26 cellular contexts compared by ENCODE assay signal in the genomic region with DNA sequence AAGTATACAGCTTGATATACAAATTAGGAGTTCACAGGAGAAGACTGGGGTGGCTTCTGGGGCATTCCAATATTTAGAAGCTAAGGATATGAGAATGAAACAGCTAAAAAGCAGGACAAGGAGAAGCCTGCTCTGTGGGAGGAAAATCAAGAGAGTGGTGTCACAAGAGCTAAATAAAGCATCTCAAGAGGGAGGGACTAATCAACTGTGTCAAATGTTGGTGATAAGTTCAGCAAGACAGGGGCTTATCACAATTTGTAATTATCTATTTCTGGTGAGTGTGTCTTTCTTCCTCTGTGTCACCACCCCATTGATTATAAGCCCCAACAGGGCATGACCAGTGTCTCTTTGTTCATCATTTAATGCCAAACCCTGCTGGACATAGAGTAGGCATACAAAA.
"Had no signal": no experiment of that assay in that cellular context is flagged by ENCODE, and none has a peak within 500 bp of the region (broad histone marks: within the 10 kb centered on the region; RNA-seq: fewer than 3 reads in every experiment).

No MANE protein-coding gene starts in this region.

- H3K4me3 ChIP-seq: body of pancreas, coronary artery, dorsolateral prefrontal cortex, gastroesophageal sphincter, lung, mucosa of descending colon, pancreas, prostate gland, spleen, suprapubic skin, tibial artery, upper lobe of right lung had no signal

- H3K9me3 ChIP-seq: body of pancreas, gastroesophageal sphincter, mucosa of descending colon, pancreas, prostate gland, suprapubic skin, tibial artery, upper lobe of right lung had no signal

- H3K36me3 ChIP-seq: gastroesophageal sphincter, pancreas, prostate gland, spleen, suprapubic skin, tibial artery, upper lobe of right lung had no signal

- H3K27ac ChIP-seq: body of pancreas, coronary artery, dorsolateral prefrontal cortex, gastroesophageal sphincter, pancreas, prostate gland, spleen, suprapubic skin, tibial artery, upper lobe of right lung had no signal

- H3K27me3 ChIP-seq: body of pancreas, gastroesophageal sphincter, pancreas, spleen, suprapubic skin, tibial artery, upper lobe of right lung had no signal

- DNase-seq: activated B cell treated with CpG ODN at 0.5 μM for 24 hours; activated CD4-positive, alpha-beta T cell treated with anti-CD3 and anti-CD28 coated beads, Interleukin-2, amount 50 U/mL, for 1 hour; activated CD8-positive, alpha-beta memory T cell treated with anti-CD3 and anti-CD28 coated beads, Interleukin-2, amount 10 ng/mL, durations not matched to agents 7 days and 5 days; activated CD8-positive, alpha-beta T cell treated with anti-CD3 and anti-CD28 coated beads, Interleukin-2, amount 10 ng/mL, durations not matched to agents 7 days and 5 days; activated naive CD4-positive, alpha-beta T cell; activated T-cell treated with anti-CD3 and anti-CD28 coated beads, Interleukin-2, amount 50 U/mL, for 72 hours; aorta; body of pancreas; dorsolateral prefrontal cortex; effector memory CD4-positive, alpha-beta T cell; head of caudate nucleus; mucosa of descending colon; pancreas; spleen; stimulated activated naive CD4-positive, alpha-beta T cell; SW 1271; T1000; tibial artery; upper lobe of right lung had no signal

- H3K4me1 ChIP-seq: body of pancreas, pancreas, prostate gland, spleen, suprapubic skin, tibial artery, upper lobe of right lung had no signal

- ATAC-seq: activated CD8-positive, alpha-beta memory T cell treated with anti-CD3 and anti-CD28 coated beads, Interleukin-2, amount 10 ng/mL, durations not matched to agents 7 days and 5 days; activated CD8-positive, alpha-beta T cell treated with anti-CD3 and anti-CD28 coated beads, Interleukin-2, amount 10 ng/mL, durations not matched to agents 7 days and 5 days; activated naive CD4-positive, alpha-beta T cell treated with anti-CD3 and anti-CD28 coated beads, Interleukin-2, amount 50 U/mL, for 72 hours; activated T-cell treated with anti-CD3 and anti-CD28 coated beads, Interleukin-2, amount 50 U/mL, for 72 hours; body of pancreas; gastroesophageal sphincter; left lobe of liver; mucosa of descending colon; pancreas; upper lobe of right lung had no signal
